Comparison of ENCODE assay signal across 10 cellular contexts in genomic region chr1:31576201-31576669, GRCh38. TPM values are rescaled to one million over a fixed set of nuclear protein-coding genes. Genes with fewer than 3 reads are reported as not detected.
DNase-seq lines count a peak whose midpoint lies in the region; ATAC-seq, FAIRE-seq and TF ChIP-seq lines count a peak whose summit lies in the region.
"Had no signal": no experiment of that assay in that cellular context is flagged by ENCODE, and none has a peak within 500 bp of the region (broad histone marks: within the 10 kb centered on the region; RNA-seq: fewer than 3 reads in every experiment).

Gene TINAGL1, plus strand, starts transcription at chr1:31576515. Its CDS starts 634 bp downstream, at chr1:31577149.

- TF ChIP-seq CTCF in endothelial cell of umbilical vein (IDR thresholded peaks at IDR 0.05; ENCODE audit: extremely low read depth in 1 of 2, insufficient read depth in 1 of 2, low read depth in 1 of 2, low read length in 2 of 2) (no peak), mucosa of descending colon (IDR thresholded peaks at IDR 0.05) (no peak), vagina (IDR thresholded peaks at IDR 0.05) (no peak)

- H3K27me3 ChIP-seq in endothelial cell of umbilical vein (ENCODE audit: control insufficient read depth in 2 of 2, insufficient read depth in 2 of 2, low read length in 2 of 2) (no peaks in the 10 kb centered on the region), vagina (no peaks in the 10 kb centered on the region)

- CTCF ChIA-PET in activated naive CD4-positive, alpha-beta T cell treated with anti-CD3 and anti-CD28 coated beads, Interleukin-2, amount 10 ng/mL, durations not matched to agents 7 days and 5 days (lab: Charles Lee), result no interaction called here
- CTCF ChIA-PET in activated naive CD4-positive, alpha-beta T cell treated with anti-CD3 and anti-CD28 coated beads for 36 hours (lab: Charles Lee), result no interaction called here
- CTCF ChIA-PET in endothelial cell of umbilical vein (lab: Charles Lee), result interaction anchor here (0.9 to 4.0 kb wide), 4 partner anchors 12 to 20 kb away, joined by 3 to 15 read pairs (median 9); no protein-coding TSS in a partner anchor

- no TSS peak for BruUV-seq in endothelial cell of umbilical vein (replicated peaks; lab: Mats Ljungman, UMichigan)

- ATAC-seq in mucosa of descending colon, result peak; percentile 82
- ATAC-seq in HG02885 (IDR thresholded peaks at IDR 0.05; ENCODE audit: poor library complexity, unreplicated experiment), result no peak

- H3K9me3 Mint-ChIP-seq in activated naive CD4-positive, alpha-beta T cell treated with anti-CD3 and anti-CD28 coated beads, Interleukin-2, amount 10 ng/mL, durations not matched to agents 7 days and 5 days, result no peaks in the 10 kb centered on the region
- H3K9me3 Mint-ChIP-seq in activated naive CD4-positive, alpha-beta T cell treated with anti-CD3 and anti-CD28 coated beads for 36 hours, result no peaks in the 10 kb centered on the region

- H2AFZ ChIP-seq in endothelial cell of umbilical vein (ENCODE audit: low read depth, low read length), result no peak within 1 kb of the TSS

- H3K9me1 ChIP-seq in endothelial cell of umbilical vein (replicated peaks; ENCODE audit: control insufficient read depth, extremely low read depth, insufficient read depth, low read length), result no peaks in the 10 kb centered on the region

- peak within 1 kb of the TSS; percentile 72 for H3K27ac Mint-ChIP-seq in activated naive CD4-positive, alpha-beta T cell treated with anti-CD3 and anti-CD28 coated beads, Interleukin-2, amount 10 ng/mL, durations not matched to agents 7 days and 5 days
- no peak within 1 kb of the TSS for H3K27ac Mint-ChIP-seq in activated naive CD4-positive, alpha-beta T cell treated with anti-CD3 and anti-CD28 coated beads for 36 hours

- no peaks in the 10 kb centered on the region for H3K36me3 ChIP-seq in endothelial cell of umbilical vein (ENCODE audit: control insufficient read depth in 2 of 2, extremely low read depth in 1 of 2, insufficient read depth in 2 of 2, low read length in 2 of 2)
- no peaks in the 10 kb centered on the region for H3K36me3 ChIP-seq in mucosa of descending colon (ENCODE audit: low read depth)
- no peaks in the 10 kb centered on the region for H3K36me3 ChIP-seq in vagina

- H3K9me3 ChIP-seq in endothelial cell of umbilical vein (replicated peaks; ENCODE audit: control insufficient read depth, insufficient read depth, low read length), result no peaks in the 10 kb centered on the region
- no peaks in the 10 kb centered on the region for H3K9me3 ChIP-seq in mucosa of descending colon
- no peaks in the 10 kb centered on the region for H3K9me3 ChIP-seq in vagina

- H4K20me1 ChIP-seq in endothelial cell of umbilical vein (replicated peaks; ENCODE audit: control insufficient read depth, extremely low read depth, insufficient read depth, low read length), result no peaks in the 10 kb centered on the region

- dilution Hi-C loops in endothelial cell of umbilical vein (cut with MboI; ENCODE audit: extremely low pct_ligation_motif_present, low sequenced_read_pairs), result no loop called here

- intact Hi-C loops in activated naive CD4-positive, alpha-beta T cell treated with anti-CD3 and anti-CD28 coated beads for 36 hours (cut with micrococcal nuclease), result no loop called here
- intact Hi-C loops in endothelial cell of umbilical vein (cut with micrococcal nuclease) (loop anchor here (5.0 kb wide), 1 partner anchor 136 kb away; no protein-coding TSS in a partner anchor), mucosa of descending colon (cut with DNase I, micrococcal nuclease) (no loop called here), vagina (cut with DNase I) (no loop called here)

- peak; percentile 38 for FAIRE-seq in endothelial cell of umbilical vein (lab: Jason Lieb, UNC)
- no peak for FAIRE-seq in HTR-8/SVneo (lab: Jason Lieb, UNC)

- H3K4me1 Mint-ChIP-seq in activated naive CD4-positive, alpha-beta T cell treated with anti-CD3 and anti-CD28 coated beads, Interleukin-2, amount 10 ng/mL, durations not matched to agents 7 days and 5 days, result peaks cover 3% of the 10 kb centered on the region
- H3K4me1 Mint-ChIP-seq in activated naive CD4-positive, alpha-beta T cell treated with anti-CD3 and anti-CD28 coated beads for 36 hours (ENCODE audit: low read depth), result peaks cover 1% of the 10 kb centered on the region

- peaks cover 12% of the 10 kb centered on the region for H3K27me3 Mint-ChIP-seq in activated naive CD4-positive, alpha-beta T cell treated with anti-CD3 and anti-CD28 coated beads, Interleukin-2, amount 10 ng/mL, durations not matched to agents 7 days and 5 days
- peaks cover 11% of the 10 kb centered on the region for H3K27me3 Mint-ChIP-seq in activated naive CD4-positive, alpha-beta T cell treated with anti-CD3 and anti-CD28 coated beads for 36 hours (ENCODE audit: low read depth)

- no peak within 1 kb of the TSS for H3K4me3 Mint-ChIP-seq in activated naive CD4-positive, alpha-beta T cell treated with anti-CD3 and anti-CD28 coated beads, Interleukin-2, amount 10 ng/mL, durations not matched to agents 7 days and 5 days
- no peak within 1 kb of the TSS for H3K4me3 Mint-ChIP-seq in activated naive CD4-positive, alpha-beta T cell treated with anti-CD3 and anti-CD28 coated beads for 36 hours

- H3K4me1 ChIP-seq in endothelial cell of umbilical vein (ENCODE audit: control insufficient read depth, extremely low read depth, insufficient read depth, low read length), result peaks cover 61% of the 10 kb centered on the region
- H3K4me1 ChIP-seq in mucosa of descending colon (ENCODE audit: low read depth), result peaks cover 31% of the 10 kb centered on the region
- peaks cover 64% of the 10 kb centered on the region for H3K4me1 ChIP-seq in vagina

- POLR2A ChIA-PET in endothelial cell of umbilical vein (lab: Charles Lee), result interaction anchor here (1.1 kb wide), 1 partner anchor 42 kb away, joined by 3 read pairs; no protein-coding TSS in a partner anchor

- H3K27ac ChIP-seq in endothelial cell of umbilical vein (ENCODE audit: insufficient read depth, low read depth, low read length), result peak within 1 kb of the TSS; percentile 88
- peak within 1 kb of the TSS; percentile 74 for H3K27ac ChIP-seq in vagina

- TF ChIP-seq POLR2A in endothelial cell of umbilical vein (IDR thresholded peaks at IDR 0.05; ENCODE audit: low read depth, low read length), result peak; percentile 71
- TF ChIP-seq POLR2A in vagina (IDR thresholded peaks at IDR 0.05), result peak in 1 of 2 donors; percentile 66

- H3K9ac ChIP-seq in endothelial cell of umbilical vein (replicated peaks; ENCODE audit: extremely low read depth, insufficient read depth, low read length), result peak within 1 kb of the TSS; percentile 69

- H3K4me3 ChIP-seq in endothelial cell of umbilical vein (replicated peaks in 1 of 3; ENCODE audit: insufficient read depth in 1 of 3, low read depth in 1 of 3, low read length in 3 of 3), result peak within 1 kb of the TSS; percentile 76 to 90 (median 87)
- peak within 1 kb of the TSS; percentile 72 for H3K4me3 ChIP-seq in mucosa of descending colon
- peak within 1 kb of the TSS; percentile 56 to 57 for H3K4me3 ChIP-seq in vagina

- peak; percentile 30 for DNase-seq in activated naive CD4-positive, alpha-beta T cell treated with anti-CD3 and anti-CD28 coated beads, Interleukin-2, amount 10 ng/mL, durations not matched to agents 7 days and 5 days
- no peak for DNase-seq in activated naive CD4-positive, alpha-beta T cell treated with anti-CD3 and anti-CD28 coated beads for 36 hours
- peak; percentile 48 for DNase-seq in endothelial cell of umbilical vein (ENCODE audit: low read depth, low spot score)
- DNase-seq in mucosa of descending colon, result peak; percentile 93 to 94 (median 94)
- DNase-seq in vagina (ENCODE audit: extremely low spot score in 2 of 2), result no peak
- DNase-seq in NCI-H2227 (lab: John Stamatoyannopoulos, UW; ENCODE audit: unreplicated experiment), result no peak
- no peak for DNase-seq in HTR-8/SVneo (ENCODE audit: insufficient read length, low spot score)
- DNase-seq: activated T-cell treated with anti-CD3 and anti-CD28 coated beads for 4 hours, DND-41 had no signal

- H3K36me3 Mint-ChIP-seq in activated naive CD4-positive, alpha-beta T cell treated with anti-CD3 and anti-CD28 coated beads, Interleukin-2, amount 10 ng/mL, durations not matched to agents 7 days and 5 days, result no peaks in the 10 kb centered on the region
- no peaks in the 10 kb centered on the region for H3K36me3 Mint-ChIP-seq in activated naive CD4-positive, alpha-beta T cell treated with anti-CD3 and anti-CD28 coated beads for 36 hours (ENCODE audit: low read depth)

- H3K4me2 ChIP-seq in endothelial cell of umbilical vein (ENCODE audit: insufficient read depth, low read length), result peak within 1 kb of the TSS; percentile 97

- H3K79me2 ChIP-seq in endothelial cell of umbilical vein (ENCODE audit: control insufficient read depth, insufficient read depth, low read length), result peaks cover 48% of the 10 kb centered on the region

TF ChIP-seq in endothelial cell of umbilical vein, 7 proteins besides CTCF, POLR2A, EP300 and RAD21:
- TF ChIP-seq EZH2 (IDR thresholded peaks at IDR 0.05; ENCODE audit: borderline replicate concordance, low read depth, low read length, severe bottlenecking) (no peak), JUN (IDR thresholded peaks at IDR 0.05; ENCODE audit: borderline replicate concordance, insufficient read depth, insufficient read length, low read depth) (no peak), POLR2AphosphoS5 (IDR thresholded peaks at IDR 0.05; ENCODE audit: insufficient read depth, low read depth, low read length) (peak; percentile 44)

RNA-seq across cellular contexts. Expression of gene TINAGL1, which starts in this region (rescaled TPM):
- total RNA-seq in activated naive CD4-positive, alpha-beta T cell treated with anti-CD3 and anti-CD28 coated beads for 36 hours, result not detected
- 298 and 312 TPM in 2 replicates for total RNA-seq in endothelial cell of umbilical vein
- polyA plus RNA-seq in endothelial cell of umbilical vein, result 477 and 555 TPM in 2 replicates
- 285 and 337 TPM in 2 replicates for polyA plus RNA-seq in endothelial cell of umbilical vein (2011; cell fraction: cytosol; rRNA removed)
- 305 and 323 TPM in 2 replicates for polyA plus RNA-seq in endothelial cell of umbilical vein (2011; cell fraction: nucleus; rRNA removed)
- 200 and 246 TPM in 2 replicates for polyA plus RNA-seq in endothelial cell of umbilical vein (2012)
- polyA minus RNA-seq in endothelial cell of umbilical vein, result 370 and 385 TPM in 2 replicates
- polyA minus RNA-seq in endothelial cell of umbilical vein (2011; cell fraction: cytosol; rRNA and poly(A)+ RNA removed), result 2.7 TPM
- polyA minus RNA-seq in endothelial cell of umbilical vein (2011; cell fraction: nucleus; rRNA and poly(A)+ RNA removed), result 119 TPM in 2 replicates
- 100 to 1,000 TPM; 104 to 169 (median 148) TPM for total RNA-seq in mucosa of descending colon
- total RNA-seq in vagina, result 142 TPM

Comparison
In these comparisons a context has a peak if more than half of its experiments do, and no peak if none do; other contexts are left out.
1. RNA of gene TINAGL1 (total RNA-seq): 298 to 312 TPM in endothelial cell of umbilical vein, 104 to 169 TPM in mucosa of descending colon and 142 TPM in vagina (single experiment); not detected in activated naive CD4-positive, alpha-beta T cell treated with anti-CD3 and anti-CD28 coated beads for 36 hours; every median in the first group is over 100 times any median in the second.
2. DNase-seq: peak in activated naive CD4-positive, alpha-beta T cell treated with anti-CD3 and anti-CD28 coated beads, Interleukin-2, amount 10 ng/mL, durations not matched to agents 7 days and 5 days (single experiment), endothelial cell of umbilical vein (single experiment) and mucosa of descending colon (3 of 3); none in activated naive CD4-positive, alpha-beta T cell treated with anti-CD3 and anti-CD28 coated beads for 36 hours (single experiment), vagina (0 of 2), NCI-H2227 (single experiment) and HTR-8/SVneo (single experiment).
3. Peak in every context shown above with its lines, with median percentiles within 50 percentile points of each other: H3K4me3 ChIP-seq.